23 cellular contexts compared by ENCODE assay signal in the genomic region with DNA sequence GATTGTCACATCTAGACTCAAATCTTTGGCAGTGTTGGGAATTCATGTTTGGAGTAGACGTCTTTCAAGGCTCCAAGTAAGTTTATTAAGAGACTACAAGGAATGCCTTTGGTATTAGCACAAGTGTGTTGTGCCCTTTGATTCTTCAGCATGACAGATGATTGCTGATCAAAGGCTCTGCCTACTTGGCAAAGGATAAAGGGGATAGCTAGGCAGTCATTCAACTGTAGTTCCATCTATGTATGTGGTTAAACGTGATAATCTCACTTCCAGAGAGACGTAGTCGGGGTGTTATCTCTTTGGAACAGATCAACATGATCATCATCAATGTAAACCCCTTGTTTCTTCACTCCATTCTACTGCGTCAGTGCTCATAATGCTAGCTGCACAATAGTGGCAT.
A peak's percentile ranks its signal among the peaks of the same experiment; 100 is the strongest.
DNase-seq lines count a peak whose midpoint lies in the region; ATAC-seq, FAIRE-seq and TF ChIP-seq lines count a peak whose summit lies in the region.
"Had no signal": no experiment of that assay in that cellular context is flagged by ENCODE, and none has a peak within 500 bp of the region (broad histone marks: within the 10 kb centered on the region; RNA-seq: fewer than 3 reads in every experiment).

No MANE protein-coding gene starts in this region.

- CTCF ChIA-PET in HepG2 (lab: Yijun Ruan, JAX; ENCODE audit: low intra/inter-chr PET ratio, low total read pairs): no interaction called here

- H4K20me1 ChIP-seq in HepG2 (ENCODE audit: insufficient read depth, low read length): no peaks in the 10 kb centered on the region

- TF ChIP-seq EP300 in HepG2 (IDR thresholded peaks at IDR 0.05; ENCODE audit: low read depth in 2 of 2, low read length in 2 of 2): peak in 1 of 2 experiments; percentile 44; a peak in 1 of 4 replicates
- TF ChIP-seq EP300 in HepG2 (CRISPR knock-in tag; IDR thresholded peaks at IDR 0.05; ENCODE audit: borderline replicate concordance): peak; percentile 65; the same call in 1 of the 2 replicates

- no peak for TF ChIP-seq CTCF in HepG2 (CRISPR knock-in tag; IDR thresholded peaks at IDR 0.05)
- TF ChIP-seq CTCF in right lobe of liver (IDR thresholded peaks at IDR 0.05): no peak
- no peak for TF ChIP-seq CTCF in foreskin fibroblast (IDR thresholded peaks at IDR 0.05; ENCODE audit: low read depth, low read length)

- H3K4me1 ChIP-seq in HepG2 (ENCODE audit: insufficient read depth, low read length) (peaks cover 68% of the 10 kb centered on the region), right lobe of liver (no peaks in the 10 kb centered on the region), small intestine (ENCODE audit: control insufficient read depth in 2 of 2, insufficient read depth in 1 of 2, low read depth in 1 of 2, low read length in 1 of 2) (no peaks in the 10 kb centered on the region)
- H3K4me1 ChIP-seq: A549 had no signal

- no peaks in the 10 kb centered on the region for H3K9me3 ChIP-seq in HepG2 (ENCODE audit: low read length)
- H3K9me3 ChIP-seq in right lobe of liver: no peaks in the 10 kb centered on the region
- no peaks in the 10 kb centered on the region for H3K9me3 ChIP-seq in small intestine (ENCODE audit: control insufficient read depth, low read depth)
- H3K9me3 ChIP-seq: A549, Caco-2 had no signal

- H3K9ac ChIP-seq in HepG2 (ENCODE audit: insufficient read depth, low read depth, low read length): no peak overlapping the region

- no peak for TF ChIP-seq POLR2A in HepG2 (IDR thresholded peaks at IDR 0.05; ENCODE audit: insufficient read depth in 1 of 2, low read depth in 2 of 2, low read length in 2 of 2)
- TF ChIP-seq POLR2A in right lobe of liver (IDR thresholded peaks at IDR 0.05): no peak

- H3K27ac ChIP-seq in HepG2 (ENCODE audit: extremely low read length, insufficient read depth, low read length): no peak overlapping the region
- no peak overlapping the region for H3K27ac ChIP-seq in right lobe of liver
- H3K27ac ChIP-seq in small intestine (ENCODE audit: low read depth in 1 of 2, low read length in 1 of 2): no peak overlapping the region
- H3K27ac ChIP-seq: 22Rv1, A549, C4-2B had no signal

- POLR2A ChIA-PET in HepG2 (lab: Yijun Ruan, JAX): interaction anchor here (1.0 kb wide), 1 partner anchor 9 kb away, joined by 3 read pairs; no protein-coding TSS in a partner anchor

- H3K27me3 ChIP-seq in HepG2 (ENCODE audit: control insufficient read depth in 1 of 2, insufficient read depth in 2 of 2, low read length in 2 of 2): no peaks in the 10 kb centered on the region
- H3K27me3 ChIP-seq in right lobe of liver: no peaks in the 10 kb centered on the region
- no peaks in the 10 kb centered on the region for H3K27me3 ChIP-seq in small intestine (ENCODE audit: control insufficient read depth in 2 of 2, insufficient read depth in 2 of 2, low read length in 2 of 2)

- no peaks in the 10 kb centered on the region for H3K79me2 ChIP-seq in HepG2 (ENCODE audit: insufficient read depth, low read length)

- no peak for ATAC-seq in HepG2
- ATAC-seq in right lobe of liver: no peak
- ATAC-seq in HG02610 (IDR thresholded peaks at IDR 0.05; ENCODE audit: unreplicated experiment): no peak
- ATAC-seq: A549; CD8-positive, alpha-beta T cell; GM12878 had no signal

- in situ Hi-C loops in HepG2 (cut with HindIII; ENCODE audit: extremely low pct_ligation_motif_present, low pct_unique_long_range_greater_than_20kb): no loop called here

- H3K36me3 ChIP-seq in HepG2 (replicated peaks in 1 of 2; ENCODE audit: control insufficient read depth in 1 of 2, insufficient read depth in 2 of 2, low read length in 2 of 2): peaks cover 12 to 42% of the 10 kb centered on the region in 2 experiments
- peaks cover 0 to 8% (median 2%) of the 10 kb centered on the region in 4 donors for H3K36me3 ChIP-seq in right lobe of liver
- H3K36me3 ChIP-seq in small intestine (ENCODE audit: control insufficient read depth in 2 of 2, insufficient read depth in 2 of 2, low read length in 2 of 2): peaks cover 0 to 5% of the 10 kb centered on the region in 2 donors

- BruUV-seq in HepG2 (replicated peaks; lab: Mats Ljungman, UMichigan): no TSS peak

- intact Hi-C loops in HepG2 (cut with micrococcal nuclease; ENCODE audit: unreplicated experiment) (no loop called here), right lobe of liver (cut with DNase I) (no loop called here)

- FAIRE-seq in HepG2 (lab: Jason Lieb, UNC) (no peak), small intestine (lab: Jason Lieb, UNC) (no peak)
- FAIRE-seq: A549, D721Med, GM12878, GM12892, GM18507 had no signal

- TF ChIP-seq RAD21 in HepG2 (CRISPR knock-in tag; IDR thresholded peaks at IDR 0.05): no peak

- no peak overlapping the region for H3K4me3 ChIP-seq in HepG2 (replicated peaks in 1 of 3; ENCODE audit: insufficient read depth in 1 of 3, low read depth in 2 of 3, low read length in 3 of 3)
- no peak overlapping the region for H3K4me3 ChIP-seq in right lobe of liver
- H3K4me3 ChIP-seq in Jurkat, Clone E6-1 (ENCODE audit: low read length): no peak overlapping the region
- H3K4me3 ChIP-seq in small intestine (ENCODE audit: low read depth in 1 of 2, low read length in 2 of 2): no peak overlapping the region
- H3K4me3 ChIP-seq in foreskin fibroblast (ENCODE audit: low read depth in 1 of 2, low read length in 2 of 2): no peak overlapping the region
- H3K4me3 ChIP-seq: A549, GM12878 had no signal

- peak; percentile 68 for DNase-seq in HepG2 (ENCODE audit: low spot score)
- no peak for DNase-seq in right lobe of liver
- DNase-seq in Jurkat, Clone E6-1 (ENCODE audit: low read depth, low spot score): peak; percentile 10
- peak; percentile 70 for DNase-seq in small intestine
- DNase-seq in foreskin fibroblast: no peak
- DNase-seq: AML-193; Caco-2; Calu3; CD4-positive, alpha-beta T cell; CD8-positive, alpha-beta T cell; DMS53; DMS79; DND-41; EL; GDM1 had no signal

- 62% methylated on average over 5 of the region's 5 CpGs for WGBS in HepG2 (ENCODE audit: low lambda C conversion rate)
- 83% methylated on average over 5 of the region's 5 CpGs for WGBS in right lobe of liver (ENCODE audit: insufficient coverage, low coverage, low lambda C conversion rate, missing lambda C conversion rate)
- WGBS in small intestine, 3 donors: 14 to 47% (median 29%) methylated on average over 5 of the region's 5 CpGs

- H2AFZ ChIP-seq in HepG2 (ENCODE audit: low read length): no peak overlapping the region

- no peak overlapping the region for H3K4me2 ChIP-seq in HepG2 (ENCODE audit: low read depth, low read length)
- H3K4me2 ChIP-seq: A549 had no signal

TF ChIP-seq in HepG2, 621 proteins besides CTCF, POLR2A, EP300 and RAD21 (continues in another document):
- TF ChIP-seq ZNF775 (CRISPR knock-in tag; IDR thresholded peaks at IDR 0.05; ENCODE audit: borderline replicate concordance): no peak
- TF ChIP-seq TFDP2 (CRISPR knock-in tag; IDR thresholded peaks at IDR 0.05): no peak
- TF ChIP-seq SP5 (CRISPR knock-in tag; IDR thresholded peaks at IDR 0.05; ENCODE audit: borderline replicate concordance, low read depth): no peak
- no peak for TF ChIP-seq ADNP (CRISPR knock-in tag; IDR thresholded peaks at IDR 0.05)
- TF ChIP-seq DNMT1 (CRISPR knock-in tag; IDR thresholded peaks at IDR 0.05): no peak
- TF ChIP-seq NCOA2 (CRISPR knock-in tag; IDR thresholded peaks at IDR 0.05): peak; percentile 60
- no peak for TF ChIP-seq TFE3 (CRISPR knock-in tag; IDR thresholded peaks at IDR 0.05)
- TF ChIP-seq ZBTB37 (CRISPR knock-in tag; IDR thresholded peaks at IDR 0.05): no peak
- TF ChIP-seq ZNF230 (CRISPR knock-in tag; IDR thresholded peaks at IDR 0.05): no peak

Comparison
In these comparisons a context has a peak if more than half of its experiments do, and no peak if none do; other contexts are left out.
1. DNase-seq: peak in HepG2 (single experiment), Jurkat, Clone E6-1 (single experiment) and small intestine (single experiment); none in right lobe of liver (0 of 3) and foreskin fibroblast (0 of 2).